17 cellular contexts compared by ENCODE assay signal in genomic region chr20:20435453-20435852, GRCh38.
A peak's percentile ranks its signal among the peaks of the same experiment; 100 is the strongest.
DNase-seq lines count a peak whose midpoint lies in the region; ATAC-seq and TF ChIP-seq lines count a peak whose summit lies in the region.
"Had no signal": no experiment of that assay in that cellular context is flagged by ENCODE, and none has a peak within 500 bp of the region (broad histone marks: within the 10 kb centered on the region; RNA-seq: fewer than 3 reads in every experiment).

No MANE protein-coding gene starts in this region.

- H2AFZ ChIP-seq in Karpas-422 (ENCODE audit: low read length) (no peak overlapping the region), osteoblast (ENCODE audit: low read length) (no peak overlapping the region)

- H3K27me3 ChIP-seq in Karpas-422 (ENCODE audit: low read length): no peaks in the 10 kb centered on the region
- H3K27me3 ChIP-seq in endodermal cell (ENCODE audit: control insufficient read depth, insufficient read depth, low read length, poor library complexity, severe bottlenecking): no peaks in the 10 kb centered on the region
- no peaks in the 10 kb centered on the region for H3K27me3 ChIP-seq in osteoblast (ENCODE audit: insufficient read depth, low read length)
- H3K27me3 ChIP-seq: thyroid gland had no signal

- intact Hi-C loops in activated naive CD4-positive, alpha-beta T cell treated with anti-CD3 and anti-CD28 coated beads for 36 hours (cut with micrococcal nuclease): no loop called here
- intact Hi-C loops in activated T-helper 2 cell treated with anti-CD3 and anti-CD28 coated beads, Interferon-gamma antibody, Interleukin-2, Interleukin-4, amounts not matched to agents 10 μg/mL and 5 μg/mL and 100 μg/mL, durations not matched to agents 14 hours and 24 hours and 36 hours (cut with micrococcal nuclease): no loop called here

- CTCF ChIA-PET in activated naive CD4-positive, alpha-beta T cell treated with anti-CD3 and anti-CD28 coated beads for 36 hours (lab: Charles Lee): interaction anchor here (0.7 to 1.0 kb wide), 3 partner anchors 17 to 159 kb away, joined by 3 read pairs; no protein-coding TSS in a partner anchor

- H3K36me3 ChIP-seq in Karpas-422 (ENCODE audit: insufficient read depth, low read length) (no peaks in the 10 kb centered on the region), endodermal cell (ENCODE audit: control insufficient read depth, insufficient read depth, low read length) (no peaks in the 10 kb centered on the region), osteoblast (ENCODE audit: insufficient read depth, low read length) (no peaks in the 10 kb centered on the region)

- no peak overlapping the region for H3K4me3 Mint-ChIP-seq in activated naive CD4-positive, alpha-beta T cell treated with anti-CD3 and anti-CD28 coated beads for 36 hours
- no peak overlapping the region for H3K4me3 Mint-ChIP-seq in endodermal cell
- no peak overlapping the region for H3K4me3 Mint-ChIP-seq in activated T-helper 2 cell treated with anti-CD3 and anti-CD28 coated beads, Interferon-gamma antibody, Interleukin-2, Interleukin-4, amounts not matched to agents 10 μg/mL and 5 μg/mL and 100 μg/mL, durations not matched to agents 14 hours and 24 hours and 36 hours (ENCODE audit: low read depth)
- H3K4me3 Mint-ChIP-seq: activated naive CD4-positive, alpha-beta T cell treated with anti-CD3 and anti-CD28 coated beads, Interleukin-2, amount 50 U/mL, for 24 hours had no signal

- no peaks in the 10 kb centered on the region for H3K27me3 Mint-ChIP-seq in activated naive CD4-positive, alpha-beta T cell treated with anti-CD3 and anti-CD28 coated beads for 36 hours (ENCODE audit: low read depth)
- no peaks in the 10 kb centered on the region for H3K27me3 Mint-ChIP-seq in endodermal cell (ENCODE audit: insufficient read depth)
- no peaks in the 10 kb centered on the region for H3K27me3 Mint-ChIP-seq in activated T-helper 2 cell treated with anti-CD3 and anti-CD28 coated beads, Interferon-gamma antibody, Interleukin-2, Interleukin-4, amounts not matched to agents 10 μg/mL and 5 μg/mL and 100 μg/mL, durations not matched to agents 14 hours and 24 hours and 36 hours (ENCODE audit: low read depth)
- H3K27me3 Mint-ChIP-seq: activated naive CD4-positive, alpha-beta T cell treated with anti-CD3 and anti-CD28 coated beads, Interleukin-2, amount 50 U/mL, for 24 hours had no signal

- no peaks in the 10 kb centered on the region for H3K9me2 ChIP-seq in Karpas-422 (replicated peaks; ENCODE audit: insufficient read depth, low read length)

- H4K20me1 ChIP-seq in Karpas-422 (ENCODE audit: insufficient read depth, low read depth, low read length) (0 out of 2 replicates have a peak, but pooled peaks cover 4% of the 10 kb centered on the region), osteoblast (ENCODE audit: insufficient read depth, low read length) (no peaks in the 10 kb centered on the region)

- peak; percentile 30 for TF ChIP-seq CTCF in endodermal cell (conservative IDR thresholded peaks at IDR 0.05)
- peak; percentile 30 for TF ChIP-seq CTCF in retinal pigment epithelial cell (conservative IDR thresholded peaks at IDR 0.05; ENCODE audit: low read depth, low read length)
- no peak for TF ChIP-seq CTCF in osteoblast (IDR thresholded peaks at IDR 0.05; ENCODE audit: extremely low read depth, low read depth, low read length)

- no peak overlapping the region for H3K27ac Mint-ChIP-seq in activated naive CD4-positive, alpha-beta T cell treated with anti-CD3 and anti-CD28 coated beads for 36 hours
- H3K27ac Mint-ChIP-seq in endodermal cell: no peak overlapping the region
- no peak overlapping the region for H3K27ac Mint-ChIP-seq in activated T-helper 2 cell treated with anti-CD3 and anti-CD28 coated beads, Interferon-gamma antibody, Interleukin-2, Interleukin-4, amounts not matched to agents 10 μg/mL and 5 μg/mL and 100 μg/mL, durations not matched to agents 14 hours and 24 hours and 36 hours
- H3K27ac Mint-ChIP-seq: activated naive CD4-positive, alpha-beta T cell treated with anti-CD3 and anti-CD28 coated beads, Interleukin-2, amount 50 U/mL, for 24 hours had no signal

- no peak overlapping the region for H3K27ac ChIP-seq in Karpas-422 (ENCODE audit: low read length)
- H3K27ac ChIP-seq in endodermal cell (ENCODE audit: low read depth, low read length): no peak overlapping the region
- H3K27ac ChIP-seq in osteoblast (ENCODE audit: low read depth, low read length): no peak overlapping the region
- H3K27ac ChIP-seq: thyroid gland had no signal

- H3K9me3 ChIP-seq in Karpas-422 (ENCODE audit: low read length) (no peaks in the 10 kb centered on the region), endodermal cell (ENCODE audit: control insufficient read depth, low read length) (no peaks in the 10 kb centered on the region), osteoblast (ENCODE audit: low read depth, low read length) (no peaks in the 10 kb centered on the region)
- H3K9me3 ChIP-seq: thyroid gland had no signal

- H3K4me2 ChIP-seq in Karpas-422 (ENCODE audit: low read depth, low read length, poor library complexity, severe bottlenecking) (no peak overlapping the region), osteoblast (ENCODE audit: insufficient read depth, low read length) (no peak overlapping the region)

- no peak for ATAC-seq in HG03565 (IDR thresholded peaks at IDR 0.05; ENCODE audit: unreplicated experiment)

- no peaks in the 10 kb centered on the region for H3K4me1 Mint-ChIP-seq in activated naive CD4-positive, alpha-beta T cell treated with anti-CD3 and anti-CD28 coated beads for 36 hours (ENCODE audit: low read depth)
- no peaks in the 10 kb centered on the region for H3K4me1 Mint-ChIP-seq in endodermal cell
- peaks cover 6% of the 10 kb centered on the region for H3K4me1 Mint-ChIP-seq in activated T-helper 2 cell treated with anti-CD3 and anti-CD28 coated beads, Interferon-gamma antibody, Interleukin-2, Interleukin-4, amounts not matched to agents 10 μg/mL and 5 μg/mL and 100 μg/mL, durations not matched to agents 14 hours and 24 hours and 36 hours (ENCODE audit: low read depth)
- H3K4me1 Mint-ChIP-seq: activated naive CD4-positive, alpha-beta T cell treated with anti-CD3 and anti-CD28 coated beads, Interleukin-2, amount 50 U/mL, for 24 hours had no signal

- no peaks in the 10 kb centered on the region for H3K4me1 ChIP-seq in Karpas-422 (ENCODE audit: low read length)
- H3K4me1 ChIP-seq in endodermal cell (ENCODE audit: control insufficient read depth, insufficient read depth, low read length): no peaks in the 10 kb centered on the region
- no peaks in the 10 kb centered on the region for H3K4me1 ChIP-seq in osteoblast (ENCODE audit: insufficient read depth, low read length)
- H3K4me1 ChIP-seq: thyroid gland had no signal

- H3K4me3 ChIP-seq in Karpas-422 (ENCODE audit: low read length) (no peak overlapping the region), endodermal cell (ENCODE audit: low read length) (no peak overlapping the region), retinal pigment epithelial cell (ENCODE audit: low read length) (no peak overlapping the region), osteoblast (ENCODE audit: insufficient read depth, low read length) (no peak overlapping the region)
- H3K4me3 ChIP-seq: thyroid gland had no signal

- H3K79me2 ChIP-seq in Karpas-422 (ENCODE audit: low read length): no peaks in the 10 kb centered on the region
- H3K79me2 ChIP-seq in osteoblast (ENCODE audit: insufficient read depth, low read length): no peaks in the 10 kb centered on the region

- peaks cover 11% of the 10 kb centered on the region for H3K36me3 Mint-ChIP-seq in activated naive CD4-positive, alpha-beta T cell treated with anti-CD3 and anti-CD28 coated beads for 36 hours (ENCODE audit: low read depth)
- H3K36me3 Mint-ChIP-seq in endodermal cell (ENCODE audit: low read depth): peaks cover 3% of the 10 kb centered on the region
- no peaks in the 10 kb centered on the region for H3K36me3 Mint-ChIP-seq in activated T-helper 2 cell treated with anti-CD3 and anti-CD28 coated beads, Interferon-gamma antibody, Interleukin-2, Interleukin-4, amounts not matched to agents 10 μg/mL and 5 μg/mL and 100 μg/mL, durations not matched to agents 14 hours and 24 hours and 36 hours (ENCODE audit: low read depth)

- no peaks in the 10 kb centered on the region for H3K9me3 Mint-ChIP-seq in activated naive CD4-positive, alpha-beta T cell treated with anti-CD3 and anti-CD28 coated beads for 36 hours
- H3K9me3 Mint-ChIP-seq in endodermal cell: no peaks in the 10 kb centered on the region
- no peaks in the 10 kb centered on the region for H3K9me3 Mint-ChIP-seq in activated T-helper 2 cell treated with anti-CD3 and anti-CD28 coated beads, Interferon-gamma antibody, Interleukin-2, Interleukin-4, amounts not matched to agents 10 μg/mL and 5 μg/mL and 100 μg/mL, durations not matched to agents 14 hours and 24 hours and 36 hours
- H3K9me3 Mint-ChIP-seq: activated naive CD4-positive, alpha-beta T cell treated with anti-CD3 and anti-CD28 coated beads, Interleukin-2, amount 50 U/mL, for 24 hours had no signal

- H3K9ac ChIP-seq in Karpas-422 (ENCODE audit: low read length) (no peak overlapping the region), endodermal cell (ENCODE audit: extremely low read depth, low read length, poor library complexity, severe bottlenecking) (no peak overlapping the region)

- peak; percentile 15 for DNase-seq in activated naive CD4-positive, alpha-beta T cell treated with anti-CD3 and anti-CD28 coated beads for 36 hours
- DNase-seq in activated naive CD4-positive, alpha-beta T cell (lab: John Stamatoyannopoulos, UW): no peak
- DNase-seq in Karpas-422: peak; percentile 43
- no peak for DNase-seq in endodermal cell
- no peak for DNase-seq in retinal pigment epithelial cell (ENCODE audit: low read depth)
- DNase-seq in activated T-helper 2 cell treated with anti-CD3 and anti-CD28 coated beads, Interferon-gamma antibody, Interleukin-2, Interleukin-4, amounts not matched to agents 10 μg/mL and 5 μg/mL and 100 μg/mL, durations not matched to agents 14 hours and 24 hours and 36 hours (ENCODE audit: low spot score): no peak
- DNase-seq in osteoblast (ENCODE audit: insufficient read length, low spot score, missing footprints): no peak
- DNase-seq: activated CD4-positive, CD25-positive, alpha-beta regulatory T cell treated with anti-CD3 and anti-CD28 coated beads, Interleukin-2, amount 50 U/mL, for 72 hours; effector CD8-positive, alpha-beta T cell; HCEC 1CT; mesenchymal stem cell; NCI-H526; SHP77 treated with DMSO at 0.1 percent for 48 hours; stimulated activated CD4-positive, alpha-beta T cell treated with anti-CD3 and anti-CD28 coated beads, Interleukin-4, amount 100 ng/mL, for 24 hours; thyroid gland had no signal

- 83 to 84% methylated on average over 2 to 6 of the region's 6 CpGs for WGBS in endodermal cell (ENCODE audit: insufficient coverage in 1 of 2, insufficient read length in 1 of 2), 2 experiments

Comparison
In these comparisons a context has a peak if more than half of its experiments do, and no peak if none do; other contexts are left out.
1. DNase-seq: peak in activated naive CD4-positive, alpha-beta T cell treated with anti-CD3 and anti-CD28 coated beads for 36 hours (single experiment) and Karpas-422 (single experiment); none in activated naive CD4-positive, alpha-beta T cell (0 of 4), endodermal cell (single experiment), retinal pigment epithelial cell (single experiment), activated T-helper 2 cell treated with anti-CD3 and anti-CD28 coated beads, Interferon-gamma antibody, Interleukin-2, Interleukin-4, amounts not matched to agents 10 μg/mL and 5 μg/mL and 100 μg/mL, durations not matched to agents 14 hours and 24 hours and 36 hours (single experiment) and osteoblast (single experiment).